In genomic region chr2:158936978-158937377, GRCh38 we compare ENCODE assay signal across 12 cellular contexts. TPM values are rescaled to one million over a fixed set of nuclear protein-coding genes. Genes with fewer than 3 reads are reported as not detected.
A peak's percentile ranks its signal among the peaks of the same experiment; 100 is the strongest.
DNase-seq lines count a peak whose midpoint lies in the region; ATAC-seq and TF ChIP-seq lines count a peak whose summit lies in the region.
"Had no signal": no experiment of that assay in that cellular context is flagged by ENCODE, and none has a peak within 500 bp of the region (broad histone marks: within the 10 kb centered on the region; RNA-seq: fewer than 3 reads in every experiment).

No MANE protein-coding gene starts in this region.

- no peak for DNase-seq in Right ventricle myocardium inferior (ENCODE audit: missing footprints)
- no peak for DNase-seq in cardiac septum (ENCODE audit: low spot score)
- no peak for DNase-seq in chondrocyte (ENCODE audit: low spot score)
- DNase-seq in kidney epithelial cell (ENCODE audit: low read depth), result peak; percentile 51
- DNase-seq in type B pancreatic cell (ENCODE audit: extremely low spot score, unreplicated experiment), result no peak
- DNase-seq in NCI-H1092 treated with DMSO at 0.1 percent for 48 hours (lab: John Stamatoyannopoulos, UW), result no peak
- no peak for DNase-seq in globus pallidus (ENCODE audit: low spot score)
- DNase-seq: colonic mucosa, SHP77, tibial artery had no signal

- H3K4me3 ChIP-seq in kidney epithelial cell (ENCODE audit: low read depth, low read length), result no peak overlapping the region
- H3K4me3 ChIP-seq: colonic mucosa, tibial artery had no signal

- H3K4me3 Mint-ChIP-seq in chondrocyte (ENCODE audit: unreplicated experiment) (no peak overlapping the region), type B pancreatic cell (no peak overlapping the region)
- H3K4me3 Mint-ChIP-seq: memory B cell had no signal

- intact Hi-C loops in Right ventricle myocardium inferior (cut with DNase I), result no loop called here
- intact Hi-C loops in cardiac septum (cut with DNase I), result no loop called here

- H3K4me1 Mint-ChIP-seq in chondrocyte (ENCODE audit: low read depth) (peaks cover 37% of the 10 kb centered on the region), type B pancreatic cell (ENCODE audit: unreplicated experiment) (peaks cover 15% of the 10 kb centered on the region)
- H3K4me1 Mint-ChIP-seq: memory B cell had no signal

- H3K9me3 Mint-ChIP-seq in chondrocyte (ENCODE audit: low read depth) (no peaks in the 10 kb centered on the region), type B pancreatic cell (peaks cover 9% of the 10 kb centered on the region)
- H3K9me3 Mint-ChIP-seq: memory B cell had no signal

- H3K36me3 ChIP-seq in kidney epithelial cell (ENCODE audit: control insufficient read depth, insufficient read depth, low read length), result no peaks in the 10 kb centered on the region
- H3K36me3 ChIP-seq: colonic mucosa, tibial artery had no signal

- peak overlapping the region; percentile 75 for H3K27ac Mint-ChIP-seq in chondrocyte (ENCODE audit: unreplicated experiment)
- H3K27ac Mint-ChIP-seq in type B pancreatic cell, result no peak overlapping the region
- H3K27ac Mint-ChIP-seq: memory B cell had no signal

- TF ChIP-seq CTCF in chondrocyte (IDR thresholded peaks at IDR 0.05) (no peak), kidney epithelial cell (IDR thresholded peaks at IDR 0.05; ENCODE audit: insufficient read depth, low read length, poor library complexity, severe bottlenecking) (no peak), type B pancreatic cell (conservative IDR thresholded peaks at IDR 0.05) (no peak)

- ATAC-seq in Right ventricle myocardium inferior, result peak; percentile 71
- no peak for ATAC-seq in HG03196 (IDR thresholded peaks at IDR 0.05; ENCODE audit: unreplicated experiment)

- H3K27me3 Mint-ChIP-seq in chondrocyte (ENCODE audit: low read depth) (no peaks in the 10 kb centered on the region), type B pancreatic cell (no peaks in the 10 kb centered on the region)

- no peaks in the 10 kb centered on the region for H3K27me3 ChIP-seq in kidney epithelial cell (ENCODE audit: control insufficient read depth, insufficient read depth, low read length)
- H3K27me3 ChIP-seq: colonic mucosa, tibial artery had no signal

- no peaks in the 10 kb centered on the region for H3K36me3 Mint-ChIP-seq in chondrocyte (ENCODE audit: low read depth)
- H3K36me3 Mint-ChIP-seq in type B pancreatic cell, result no peaks in the 10 kb centered on the region
- H3K36me3 Mint-ChIP-seq: memory B cell had no signal

RNA-seq across cellular contexts. Expression of gene TANC1, which starts 31.5 kb away (rescaled TPM):
- 62.4 TPM for total RNA-seq in Right ventricle myocardium inferior
- total RNA-seq in cardiac septum, result 55.6 TPM
- total RNA-seq in chondrocyte, result 28.7 to 38.2 TPM (median 29.5 TPM) in 3 replicates
- total RNA-seq in kidney epithelial cell, result 18.5 and 21.3 TPM in 2 replicates
- 56.9 and 138 TPM in 2 replicates for total RNA-seq in type B pancreatic cell (ENCODE audit: low replicate concordance)
